13 cellular contexts compared by ENCODE assay signal in genomic region chr5:39411051-39411450, GRCh38. TPM values are rescaled to one million over a fixed set of nuclear protein-coding genes. Genes with fewer than 3 reads are reported as not detected.
DNase-seq lines count a peak whose midpoint lies in the region; ATAC-seq, FAIRE-seq and TF ChIP-seq lines count a peak whose summit lies in the region.
"Had no signal": no experiment of that assay in that cellular context is flagged by ENCODE, and none has a peak within 500 bp of the region (broad histone marks: within the 10 kb centered on the region; RNA-seq: fewer than 3 reads in every experiment).

No MANE protein-coding gene starts in this region.

- ATAC-seq in gastroesophageal sphincter (peak; percentile 67), gastrocnemius medialis (peak; percentile 71 to 75)

- DNase-seq in H54 (ENCODE audit: insufficient read length, low spot score) (no peak), adipocyte (ENCODE audit: low read depth) (peak; percentile 84), gastrocnemius medialis (no peak), Peyer's patch (no peak), NCI-H345 treated with DMSO at 0.1 percent for 48 hours (lab: John Stamatoyannopoulos, UW; ENCODE audit: unreplicated experiment) (no peak), NCI-H524 (lab: John Stamatoyannopoulos, UW) (no peak)
- DNase-seq in activated T-cell treated with anti-CD3 and anti-CD28 coated beads, Interleukin-2, amount 50 U/mL, for 1 hour, result no peak
- DNase-seq: central memory CD4-positive, alpha-beta T cell; DMS 273 treated with DMSO at 0.1 percent for 48 hours; NCI-H2029; retina; stimulated activated CD8-positive, alpha-beta memory T cell treated with anti-CD3 and anti-CD28 coated beads, Interleukin-4, amount 100 ng/mL, for 48 hours had no signal

- no peak for TF ChIP-seq CTCF in gastroesophageal sphincter (IDR thresholded peaks at IDR 0.05)
- no peak for TF ChIP-seq CTCF in gastrocnemius medialis (IDR thresholded peaks at IDR 0.05 in 4 of 5, conservative IDR thresholded peaks at IDR 0.05 in 1 of 5)
- no peak for TF ChIP-seq CTCF in Peyer's patch (IDR thresholded peaks at IDR 0.05)

- H3K27ac ChIP-seq in gastroesophageal sphincter (peak overlapping the region; percentile 32 to 59 (median 39)), gastrocnemius medialis (peak overlapping the region; percentile 7 to 57 (median 48)), Peyer's patch (peak overlapping the region in 1 of 4 donors; percentile 19)

- WGBS in gastroesophageal sphincter (ENCODE audit: low coverage in 1 of 2), 2 donors, result 0 to 10% methylated on average over 1 of the region's 1 CpG

- H3K36me3 ChIP-seq in adipocyte (ENCODE audit: control insufficient read depth, insufficient read depth, low read length, severe bottlenecking) (peaks cover 65% of the 10 kb centered on the region), gastroesophageal sphincter (no peaks in the 10 kb centered on the region), gastrocnemius medialis (no peaks in the 10 kb centered on the region), Peyer's patch (no peaks in the 10 kb centered on the region)

- peak overlapping the region; percentile 51 for H3K9ac ChIP-seq in adipocyte (ENCODE audit: low read length)

- FAIRE-seq in H54 (lab: Jason Lieb, UNC), result peak; percentile 95

- intact Hi-C loops in gastrocnemius medialis (cut with DNase I; ENCODE audit: low total_unique reads), result no loop called here

- H3K27me3 ChIP-seq in adipocyte (replicated peaks; ENCODE audit: control insufficient read depth, insufficient read depth, low read length), result no peaks in the 10 kb centered on the region
- no peaks in the 10 kb centered on the region for H3K27me3 ChIP-seq in gastroesophageal sphincter
- H3K27me3 ChIP-seq in gastrocnemius medialis, result no peaks in the 10 kb centered on the region
- no peaks in the 10 kb centered on the region for H3K27me3 ChIP-seq in Peyer's patch

- TF ChIP-seq EP300 in gastroesophageal sphincter (IDR thresholded peaks at IDR 0.05), result no peak

- no peaks in the 10 kb centered on the region for H3K9me3 ChIP-seq in adipocyte (ENCODE audit: control insufficient read depth, low read length)
- H3K9me3 ChIP-seq in gastroesophageal sphincter, result no peaks in the 10 kb centered on the region
- no peaks in the 10 kb centered on the region for H3K9me3 ChIP-seq in gastrocnemius medialis
- no peaks in the 10 kb centered on the region for H3K9me3 ChIP-seq in Peyer's patch

- H3K4me3 ChIP-seq in adipocyte (ENCODE audit: low read length) (peak overlapping the region; percentile 67), gastroesophageal sphincter (no peak overlapping the region), gastrocnemius medialis (no peak overlapping the region), Peyer's patch (no peak overlapping the region)

- TF ChIP-seq POLR2A in H54 (IDR thresholded peaks at IDR 0.05; ENCODE audit: low read depth, low read length) (no peak), gastroesophageal sphincter (IDR thresholded peaks at IDR 0.05) (no peak), gastrocnemius medialis (IDR thresholded peaks at IDR 0.05) (peak in 1 of 2 donors; percentile 21), Peyer's patch (IDR thresholded peaks at IDR 0.05) (no peak)

- in situ Hi-C loops in gastrocnemius medialis (cut with MboI; ENCODE audit: low sequenced_read_pairs in 4 of 4), result no loop called here

- H3K4me1 ChIP-seq in adipocyte (ENCODE audit: control insufficient read depth, insufficient read depth, low read length), result peaks cover 92% of the 10 kb centered on the region
- peaks cover 20 to 98% (median 32%) of the 10 kb centered on the region in 3 donors for H3K4me1 ChIP-seq in gastroesophageal sphincter
- H3K4me1 ChIP-seq in gastrocnemius medialis, result peaks cover 12 to 23% of the 10 kb centered on the region in 2 donors
- peaks cover 0 to 8% (median 0%) of the 10 kb centered on the region in 4 donors for H3K4me1 ChIP-seq in Peyer's patch

RNA-seq across cellular contexts. Expression of gene DAB2, which starts 13.7 kb away (rescaled TPM):
- total RNA-seq in gastroesophageal sphincter (100 to 1,000 TPM in 1 of 4 donors, 10 to 100 TPM in 3; 30.8 to 121 (median 47.4) TPM), gastrocnemius medialis (10 to 100 TPM in 3 of 4 donors, 1 to 10 TPM in 1; 7.2 to 18.5 (median 16.3) TPM), Peyer's patch (10 to 100 TPM; 39.6 to 71.3 (median 62.1) TPM)

RNA-seq across cellular contexts. Expression of gene C9, which starts 46.8 kb away (rescaled TPM):
- not detected for total RNA-seq in gastroesophageal sphincter
- total RNA-seq in gastrocnemius medialis, result 1 to 10 TPM in 2 of 4 donors, not detected in 2; 2.6 to 5.3 TPM
- not detected for total RNA-seq in Peyer's patch
